In genomic region chr6:44386929-44387345, GRCh38 we compare ENCODE assay signal across 8 cellular contexts. TPM values are rescaled to one million over a fixed set of nuclear protein-coding genes. Genes with fewer than 3 reads are reported as not detected.
A peak's percentile ranks its signal among the peaks of the same experiment; 100 is the strongest.
DNase-seq lines count a peak whose midpoint lies in the region; ATAC-seq, FAIRE-seq and TF ChIP-seq lines count a peak whose summit lies in the region.

No MANE protein-coding gene starts in this region.

- DNase-seq in activated CD8-positive, alpha-beta memory T cell treated with anti-CD3 and anti-CD28 coated beads, Interleukin-2, amount 10 ng/mL, durations not matched to agents 7 days and 5 days = no peak
- no peak for DNase-seq in activated CD8-positive, alpha-beta memory T cell treated with anti-CD3 and anti-CD28 coated beads, Interleukin-2, amount 50 U/mL, for 4 hours
- DNase-seq in ascending aorta (ENCODE audit: low spot score in 2 of 2) = no peak
- peak; percentile 62 for DNase-seq in iris pigment epithelial cell (ENCODE audit: low read depth)
- peak; percentile 58 for DNase-seq in superior temporal gyrus (ENCODE audit: extremely low spot score)
- DNase-seq in cerebellar nuclear complex (lab: John Stamatoyannopoulos, UW) = no peak
- no peak for DNase-seq in D721Med (ENCODE audit: insufficient read length, low spot score)

- peaks cover 23% of the 10 kb centered on the region for H3K36me3 Mint-ChIP-seq in activated CD8-positive, alpha-beta memory T cell treated with anti-CD3 and anti-CD28 coated beads, Interleukin-2, amount 10 ng/mL, durations not matched to agents 7 days and 5 days

- ATAC-seq in activated CD8-positive, alpha-beta memory T cell treated with anti-CD3 and anti-CD28 coated beads, Interleukin-2, amount 10 ng/mL, durations not matched to agents 7 days and 5 days = peak; percentile 10
- ATAC-seq in HG03520 (IDR thresholded peaks at IDR 0.05; ENCODE audit: unreplicated experiment) = peak; percentile 4

- TF ChIP-seq CTCF in ascending aorta (IDR thresholded peaks at IDR 0.05) = no peak
- no peak for TF ChIP-seq CTCF in D721Med (IDR thresholded peaks at IDR 0.05; ENCODE audit: insufficient read depth, missing control alignments)

- H3K36me3 ChIP-seq in ascending aorta = peaks cover 0 to 9% of the 10 kb centered on the region in 2 donors

- intact Hi-C loops in ascending aorta (cut with DNase I) = loop anchor here (1.0 to 10.0 kb wide), 6 partner anchors 75 to 1938 kb away; partner anchors contain the start of genes AARS2, GTPBP2, NFKBIE and VEGFA

- no peaks in the 10 kb centered on the region for H3K9me3 Mint-ChIP-seq in activated CD8-positive, alpha-beta memory T cell treated with anti-CD3 and anti-CD28 coated beads, Interleukin-2, amount 10 ng/mL, durations not matched to agents 7 days and 5 days (ENCODE audit: low read depth)

- peak overlapping the region; percentile 89 to 91 for H3K27ac ChIP-seq in ascending aorta

- H3K4me1 Mint-ChIP-seq in activated CD8-positive, alpha-beta memory T cell treated with anti-CD3 and anti-CD28 coated beads, Interleukin-2, amount 10 ng/mL, durations not matched to agents 7 days and 5 days = peaks cover 40% of the 10 kb centered on the region

- peaks cover 0 to 17% of the 10 kb centered on the region in 2 donors for H3K4me1 ChIP-seq in ascending aorta

- no peak for FAIRE-seq in D721Med (lab: Jason Lieb, UNC)

- peak overlapping the region; percentile 70 to 94 for H3K4me3 ChIP-seq in ascending aorta

- H3K4me3 Mint-ChIP-seq in activated CD8-positive, alpha-beta memory T cell treated with anti-CD3 and anti-CD28 coated beads, Interleukin-2, amount 10 ng/mL, durations not matched to agents 7 days and 5 days = peak overlapping the region; percentile 91

- H3K27ac Mint-ChIP-seq in activated CD8-positive, alpha-beta memory T cell treated with anti-CD3 and anti-CD28 coated beads, Interleukin-2, amount 10 ng/mL, durations not matched to agents 7 days and 5 days = peak overlapping the region; percentile 94

- no peaks in the 10 kb centered on the region for H3K9me3 ChIP-seq in ascending aorta

- no peaks in the 10 kb centered on the region for H3K27me3 ChIP-seq in ascending aorta

- H3K27me3 Mint-ChIP-seq in activated CD8-positive, alpha-beta memory T cell treated with anti-CD3 and anti-CD28 coated beads, Interleukin-2, amount 10 ng/mL, durations not matched to agents 7 days and 5 days = no peaks in the 10 kb centered on the region

- CTCF ChIA-PET in activated CD8-positive, alpha-beta memory T cell treated with anti-CD3 and anti-CD28 coated beads, Interleukin-2, amount 10 ng/mL, durations not matched to agents 7 days and 5 days (lab: Charles Lee) = interaction anchor here (0.8 to 1.7 kb wide), 5 partner anchors 13 to 130 kb away, joined by 3 to 7 read pairs (median 3); partner anchors contain the start of genes AARS2 and SLC35B2

RNA-seq across cellular contexts. Expression of gene CDC5L, which starts 0.6 kb away (rescaled TPM):
- 10 to 100 TPM; 22.2 to 26.2 TPM for total RNA-seq in activated CD8-positive, alpha-beta memory T cell treated with anti-CD3 and anti-CD28 coated beads, Interleukin-2, amount 10 ng/mL, durations not matched to agents 7 days and 5 days
- total RNA-seq in ascending aorta = 10.9 TPM

RNA-seq across cellular contexts. Expression of gene SPATS1, which starts 44.5 kb away (rescaled TPM):
- not detected for total RNA-seq in activated CD8-positive, alpha-beta memory T cell treated with anti-CD3 and anti-CD28 coated beads, Interleukin-2, amount 10 ng/mL, durations not matched to agents 7 days and 5 days
- total RNA-seq in ascending aorta = not detected

Comparison
In these comparisons a context has a peak if more than half of its experiments do, and no peak if none do; other contexts are left out.
1. DNase-seq: peak in iris pigment epithelial cell (single experiment) and superior temporal gyrus (single experiment); none in activated CD8-positive, alpha-beta memory T cell treated with anti-CD3 and anti-CD28 coated beads, Interleukin-2, amount 10 ng/mL, durations not matched to agents 7 days and 5 days (single experiment), activated CD8-positive, alpha-beta memory T cell treated with anti-CD3 and anti-CD28 coated beads, Interleukin-2, amount 50 U/mL, for 4 hours (single experiment), ascending aorta (0 of 2), cerebellar nuclear complex (0 of 2) and D721Med (single experiment).